22 cellular contexts compared by ENCODE assay signal in genomic region chr9:80605793-80606192, GRCh38.
"Had no signal": no experiment of that assay in that cellular context is flagged by ENCODE, and none has a peak within 500 bp of the region (broad histone marks: within the 10 kb centered on the region; RNA-seq: fewer than 3 reads in every experiment).

No MANE protein-coding gene starts in this region.

- H3K9me3 ChIP-seq: adrenal gland, ascending aorta, colonic mucosa, heart left ventricle, psoas muscle, right atrium auricular region, thyroid gland, upper lobe of right lung had no signal

- H3K27me3 ChIP-seq: adrenal gland, ascending aorta, colonic mucosa, heart left ventricle, right atrium auricular region, thyroid gland, upper lobe of right lung had no signal

- ATAC-seq: activated CD8-positive, alpha-beta T cell treated with anti-CD3 and anti-CD28 coated beads, Interleukin-2, amount 10 ng/mL, durations not matched to agents 7 days and 5 days; heart left ventricle; natural killer cell; psoas muscle; stimulated activated naive CD8-positive, alpha-beta T cell treated with anti-CD3 and anti-CD28 coated beads, Interleukin-15, Interleukin-2, amounts not matched to agents 100 U/mL and 50 U/mL, for 24 hours; upper lobe of right lung had no signal

- H3K4me3 ChIP-seq: adrenal gland, ascending aorta, colonic mucosa, heart left ventricle, lung, psoas muscle, right atrium auricular region, thyroid gland, upper lobe of right lung had no signal

- H3K4me3 Mint-ChIP-seq: activated CD8-positive, alpha-beta T cell treated with anti-CD3 and anti-CD28 coated beads, Interleukin-2, amount 10 ng/mL, durations not matched to agents 7 days and 5 days; activated naive CD4-positive, alpha-beta T cell treated with anti-CD3 and anti-CD28 coated beads, Interleukin-2, amount 50 U/mL, for 24 hours; activated T-helper 1 cell treated with anti-CD3 and anti-CD28 coated beads, Interleukin-12 subunit alpha, Interleukin-12 subunit beta, Interleukin-2, Interleukin-4 antibody, amounts not matched to agents 30 ng/mL and 10 ng/mL and 1 ng/mL, durations not matched to agents 14 hours and 24 hours and 36 hours; natural killer cell had no signal

- H3K9me3 Mint-ChIP-seq: activated naive CD4-positive, alpha-beta T cell treated with anti-CD3 and anti-CD28 coated beads, Interleukin-2, amount 50 U/mL, for 24 hours; activated T-helper 1 cell treated with anti-CD3 and anti-CD28 coated beads, Interleukin-12 subunit alpha, Interleukin-12 subunit beta, Interleukin-2, Interleukin-4 antibody, amounts not matched to agents 30 ng/mL and 10 ng/mL and 1 ng/mL, durations not matched to agents 14 hours and 24 hours and 36 hours had no signal

- H3K27me3 Mint-ChIP-seq: activated naive CD4-positive, alpha-beta T cell treated with anti-CD3 and anti-CD28 coated beads, Interleukin-2, amount 50 U/mL, for 24 hours had no signal

- H3K4me1 ChIP-seq: adrenal gland, ascending aorta, colonic mucosa, heart left ventricle, psoas muscle, right atrium auricular region, thyroid gland, upper lobe of right lung had no signal

- H3K36me3 Mint-ChIP-seq: activated naive CD4-positive, alpha-beta T cell treated with anti-CD3 and anti-CD28 coated beads, Interleukin-2, amount 50 U/mL, for 24 hours; natural killer cell had no signal

- H3K27ac ChIP-seq: adrenal gland, ascending aorta, colonic mucosa, epithelial cell of prostate, heart left ventricle, psoas muscle, right atrium auricular region, thyroid gland, upper lobe of right lung had no signal

- H3K27ac Mint-ChIP-seq: activated CD8-positive, alpha-beta T cell treated with anti-CD3 and anti-CD28 coated beads, Interleukin-2, amount 10 ng/mL, durations not matched to agents 7 days and 5 days; activated naive CD4-positive, alpha-beta T cell treated with anti-CD3 and anti-CD28 coated beads, Interleukin-2, amount 50 U/mL, for 24 hours; activated T-helper 1 cell treated with anti-CD3 and anti-CD28 coated beads, Interleukin-12 subunit alpha, Interleukin-12 subunit beta, Interleukin-2, Interleukin-4 antibody, amounts not matched to agents 30 ng/mL and 10 ng/mL and 1 ng/mL, durations not matched to agents 14 hours and 24 hours and 36 hours; natural killer cell had no signal

- H3K36me3 ChIP-seq: adrenal gland, ascending aorta, colonic mucosa, heart left ventricle, right atrium auricular region, thyroid gland, upper lobe of right lung had no signal

- DNase-seq: activated CD4-positive, alpha-beta T cell treated with anti-CD3 and anti-CD28 coated beads for 1 hour; activated CD4-positive, alpha-beta T cell treated with anti-CD3 and anti-CD28 coated beads, Interleukin-2, amount 50 U/mL, for 1 hour; activated CD8-positive, alpha-beta T cell treated with anti-CD3 and anti-CD28 coated beads, Interleukin-2, amount 10 ng/mL, durations not matched to agents 7 days and 5 days; activated gamma-delta T cell; adrenal gland; colonic mucosa; heart left ventricle; natural killer cell; psoas muscle; stimulated activated CD4-positive, alpha-beta T cell treated with anti-CD3 and anti-CD28 coated beads, Interleukin-12 subunit alpha, Interleukin-12 subunit beta, amount 100 ng/mL, for 4 hours; stimulated activated CD4-positive, alpha-beta T cell treated with anti-CD3 and anti-CD28 coated beads, Interleukin-4, amount 100 ng/mL, for 4 hours; stimulated activated naive CD8-positive, alpha-beta T cell treated with anti-CD3 and anti-CD28 coated beads, Interleukin-15, Interleukin-2, amounts not matched to agents 100 U/mL and 50 U/mL, for 24 hours; substantia nigra; T-helper 1 cell; thyroid gland; upper lobe of right lung had no signal

- H3K4me1 Mint-ChIP-seq: activated naive CD4-positive, alpha-beta T cell treated with anti-CD3 and anti-CD28 coated beads, Interleukin-2, amount 50 U/mL, for 24 hours; natural killer cell had no signal
